ENCODE assay signal across 10 cellular contexts in genomic region chr1:162430583-162430982, GRCh38. TPM values are rescaled to one million over a fixed set of nuclear protein-coding genes. Genes with fewer than 3 reads are reported as not detected.
"Had no signal": no experiment of that assay in that cellular context is flagged by ENCODE, and none has a peak within 500 bp of the region (broad histone marks: within the 10 kb centered on the region; RNA-seq: fewer than 3 reads in every experiment).

No MANE protein-coding gene starts in this region.

- H3K9ac ChIP-seq: KMS-11 had no signal

- FAIRE-seq: HepG2, HTR-8/SVneo had no signal

- ATAC-seq: HepG2 had no signal

- H3K27ac ChIP-seq: HL-60, KMS-11 had no signal

- DNase-seq: IMR-90, KBM-7, KG1 had no signal

- H3K4me2 ChIP-seq: KMS-11 had no signal

RNA-seq across cellular contexts. Expression of gene SH2D1B, which starts 18.6 kb away (rescaled TPM):
- total RNA-seq: HepG2, HT-29 had no signal
- polyA plus RNA-seq: HepG2 had no signal

RNA-seq across cellular contexts. Expression of gene C1orf226, which starts 49.1 kb away (rescaled TPM):
- polyA plus RNA-seq: IgD-negative memory B cell had no signal

RNA-seq across cellular contexts. Expression of gene SPATA46, which starts 53.9 kb away (rescaled TPM):
- total RNA-seq: HepG2, HT-29, HT1080, IMR-90 had no signal
- polyA plus RNA-seq: HepG2, IgD-negative memory B cell, IMR-90 had no signal
